8 cellular contexts compared by ENCODE assay signal in genomic region chr2:152335016-152335850, GRCh38. TPM values are rescaled to one million over a fixed set of nuclear protein-coding genes. Genes with fewer than 3 reads are reported as not detected.
DNase-seq lines count a peak whose midpoint lies in the region; ATAC-seq and TF ChIP-seq lines count a peak whose summit lies in the region.

FMNL2 (plus strand) TSS chr2:152335174.

- POLR2A ChIA-PET in PC-9 (lab: Charles Lee; ENCODE audit: unreplicated experiment) = interaction anchor here (0.6 kb wide), 1 partner anchor 163 kb away, joined by 5 read pairs; no protein-coding TSS in a partner anchor
- POLR2A ChIA-PET in activated naive CD8-positive, alpha-beta T cell treated with anti-CD3 and anti-CD28 coated beads, Interleukin-2, amount 10 ng/mL, durations not matched to agents 7 days and 5 days (lab: Charles Lee) = interaction anchor here (0.7 kb wide), 1 partner anchor 160 kb away, joined by 5 read pairs; the partner anchor contains the start of gene STAM2

- H3K27me3 Mint-ChIP-seq in activated naive CD8-positive, alpha-beta T cell treated with anti-CD3 and anti-CD28 coated beads, Interleukin-2, amount 10 ng/mL, durations not matched to agents 7 days and 5 days = peaks cover 37% of the 10 kb centered on the region
- no peaks in the 10 kb centered on the region for H3K27me3 Mint-ChIP-seq in type B pancreatic cell

- no peak within 1 kb of the TSS for H3K27ac Mint-ChIP-seq in activated naive CD8-positive, alpha-beta T cell treated with anti-CD3 and anti-CD28 coated beads, Interleukin-2, amount 10 ng/mL, durations not matched to agents 7 days and 5 days
- peak within 1 kb of the TSS; percentile 76 for H3K27ac Mint-ChIP-seq in type B pancreatic cell

- H3K27ac ChIP-seq in HUES64 (ENCODE audit: low read depth, low read length) (peak within 1 kb of the TSS; percentile 77; the same call in 1 of the 2 replicates), PC-9 (peak within 1 kb of the TSS; percentile 35)

- ATAC-seq in GM21529 (IDR thresholded peaks at IDR 0.05; ENCODE audit: unreplicated experiment) = peak; percentile 92
- ATAC-seq in activated naive CD8-positive, alpha-beta T cell treated with anti-CD3 and anti-CD28 coated beads, Interleukin-2, amount 10 ng/mL, durations not matched to agents 7 days and 5 days (ENCODE audit: low read depth) = peak; percentile 88

- DNase-seq in EL (peak; percentile 86), PC-9 (peak; percentile 69 to 88), head of caudate nucleus (peak; percentile 77 to 95 (median 90)), nucleus accumbens (lab: John Stamatoyannopoulos, UW) (peak in 55 of 56 donors; percentile 39 to 93 (median 85)), type B pancreatic cell (ENCODE audit: extremely low spot score, unreplicated experiment) (peak; percentile 93)
- DNase-seq in activated naive CD8-positive, alpha-beta T cell treated with anti-CD3 and anti-CD28 coated beads, Interleukin-2, amount 10 ng/mL, durations not matched to agents 7 days and 5 days = peak; percentile 64

- H2AFZ ChIP-seq in PC-9 = peak within 1 kb of the TSS; percentile 97

- H3K36me3 ChIP-seq in HUES64 (ENCODE audit: insufficient read depth, low read length) (no peaks in the 10 kb centered on the region), PC-9 (ENCODE audit: low read depth) (no peaks in the 10 kb centered on the region)

- H3K9ac ChIP-seq in HUES64 (ENCODE audit: low read depth, low read length) = peak within 1 kb of the TSS; percentile 87

- H3K79me2 ChIP-seq in PC-9 (ENCODE audit: low read depth) = peaks cover 49% of the 10 kb centered on the region

- CTCF ChIA-PET in PC-9 (lab: Charles Lee) = no interaction called here

- TF ChIP-seq CTCF in PC-9 (conservative IDR thresholded peaks at IDR 0.05) (no peak; the same call in 1 of the 2 replicates), type B pancreatic cell (conservative IDR thresholded peaks at IDR 0.05) (no peak)

- no peaks in the 10 kb centered on the region for H3K36me3 Mint-ChIP-seq in activated naive CD8-positive, alpha-beta T cell treated with anti-CD3 and anti-CD28 coated beads, Interleukin-2, amount 10 ng/mL, durations not matched to agents 7 days and 5 days
- H3K36me3 Mint-ChIP-seq in type B pancreatic cell = no peaks in the 10 kb centered on the region

- BruUV-seq in PC-9 (replicated peaks; lab: Mats Ljungman, UMichigan) = no TSS peak

- 0 out of 2 replicates have a peak, but pooled peaks cover 4% of the 10 kb centered on the region for H3F3A ChIP-seq in PC-9 (ENCODE audit: insufficient read depth, low read depth)

- H4K20me1 ChIP-seq in PC-9 (ENCODE audit: insufficient read depth) = 0 out of 2 replicates have a peak, but pooled peaks cover 10% of the 10 kb centered on the region

- intact Hi-C loops in PC-9 (cut with micrococcal nuclease; ENCODE audit: unreplicated experiment) (loop anchor here (1.0 to 5.0 kb wide), 6 partner anchors 72 to 292 kb away; no protein-coding TSS in a partner anchor), head of caudate nucleus (cut with DNase I) (loop anchor here (5.0 to 10.0 kb wide), 5 partner anchors 67 to 382 kb away; partner anchors contain the start of genes ARL6IP6 and PRPF40A)

- H3K4me3 Mint-ChIP-seq in activated naive CD8-positive, alpha-beta T cell treated with anti-CD3 and anti-CD28 coated beads, Interleukin-2, amount 10 ng/mL, durations not matched to agents 7 days and 5 days = peak within 1 kb of the TSS; percentile 85
- peak within 1 kb of the TSS; percentile 99 for H3K4me3 Mint-ChIP-seq in type B pancreatic cell

- H3K4me2 ChIP-seq in PC-9 = peak within 1 kb of the TSS; percentile 94

- H3K4me1 Mint-ChIP-seq in activated naive CD8-positive, alpha-beta T cell treated with anti-CD3 and anti-CD28 coated beads, Interleukin-2, amount 10 ng/mL, durations not matched to agents 7 days and 5 days = peaks cover 7% of the 10 kb centered on the region
- peaks cover 34% of the 10 kb centered on the region for H3K4me1 Mint-ChIP-seq in type B pancreatic cell (ENCODE audit: unreplicated experiment)

- under 1% methylated on average over 103 of the region's 103 CpGs for WGBS in HUES64

- no peaks in the 10 kb centered on the region for H3K9me3 Mint-ChIP-seq in activated naive CD8-positive, alpha-beta T cell treated with anti-CD3 and anti-CD28 coated beads, Interleukin-2, amount 10 ng/mL, durations not matched to agents 7 days and 5 days
- H3K9me3 Mint-ChIP-seq in type B pancreatic cell = no peaks in the 10 kb centered on the region

- H3K4me3 ChIP-seq in HUES64 (ENCODE audit: low read length) = peak within 1 kb of the TSS; percentile 94
- peak within 1 kb of the TSS; percentile 94 for H3K4me3 ChIP-seq in PC-9

- H3K9me2 ChIP-seq in PC-9 (ENCODE audit: insufficient read depth) = no peaks in the 10 kb centered on the region

- H3K27me3 ChIP-seq in HUES64 (ENCODE audit: insufficient read depth, low read length) (peaks cover 9% of the 10 kb centered on the region; the same call in 1 of the 2 replicates), PC-9 (ENCODE audit: insufficient read depth, low read depth) (no peaks in the 10 kb centered on the region)

- peaks cover 23% of the 10 kb centered on the region for H3K4me1 ChIP-seq in HUES64 (ENCODE audit: insufficient read depth, low read length)
- peaks cover 29% of the 10 kb centered on the region for H3K4me1 ChIP-seq in PC-9 (replicated peaks; ENCODE audit: insufficient read depth)

- H3K9me3 ChIP-seq in HUES64 (ENCODE audit: insufficient read depth, low read depth, low read length) (no peaks in the 10 kb centered on the region), PC-9 (ENCODE audit: insufficient read depth, low read depth) (no peaks in the 10 kb centered on the region)

RNA-seq across cellular contexts. Expression of gene FMNL2, which starts in this region (rescaled TPM):
- polyA plus RNA-seq in HUES64 (2013, experiment 1 of 2) = 26.1 TPM
- 32.8 TPM for polyA plus RNA-seq in HUES64 (2013, experiment 2 of 2)
- total RNA-seq in PC-9 (2021) (29.0 and 33.6 TPM in 2 replicates), type B pancreatic cell (ENCODE audit: low replicate concordance) (42.2 and 62.1 TPM in 2 replicates)
- under 1 TPM; 0.37 to 0.42 TPM for total RNA-seq in activated naive CD8-positive, alpha-beta T cell treated with anti-CD3 and anti-CD28 coated beads, Interleukin-2, amount 10 ng/mL, durations not matched to agents 7 days and 5 days

Comparison
In these comparisons a context has a peak if more than half of its experiments do, and no peak if none do; other contexts are left out.
1. Peak in every context shown above with its lines: DNase-seq, ATAC-seq, H3K4me3 ChIP-seq and H3K27ac ChIP-seq.
2. RNA of gene FMNL2 (total RNA-seq): 42.2 to 62.1 TPM in type B pancreatic cell and 29.0 to 33.6 TPM in PC-9; 0.37 to 0.42 TPM in activated naive CD8-positive, alpha-beta T cell treated with anti-CD3 and anti-CD28 coated beads, Interleukin-2, amount 10 ng/mL, durations not matched to agents 7 days and 5 days; every median in the first group is over 10 times any median in the second.
3. Peak in DNase-seq and ATAC-seq in activated naive CD8-positive, alpha-beta T cell treated with anti-CD3 and anti-CD28 coated beads, Interleukin-2, amount 10 ng/mL, durations not matched to agents 7 days and 5 days; RNA of the gene not detected or under 1 TPM.